8 cellular contexts compared by ENCODE assay signal in genomic region chr12:48183876-48184548, GRCh38.
A peak's percentile ranks its signal among the peaks of the same experiment; 100 is the strongest.
DNase-seq lines count a peak whose midpoint lies in the region.

No MANE protein-coding gene starts in this region.

- H3K27me3 Mint-ChIP-seq in activated naive CD4-positive, alpha-beta T cell treated with anti-CD3 and anti-CD28 coated beads, Interleukin-2, amount 10 ng/mL, durations not matched to agents 7 days and 5 days, result peaks cover 86% of the 10 kb centered on the region
- peaks cover 34% of the 10 kb centered on the region for H3K27me3 Mint-ChIP-seq in stimulated activated naive CD8-positive, alpha-beta T cell treated with anti-CD3 and anti-CD28 coated beads, Interleukin-15, Interleukin-2, amounts not matched to agents 100 ng/mL and 50 ng/mL, for 24 hours

- no peak overlapping the region for H3K27ac Mint-ChIP-seq in activated naive CD4-positive, alpha-beta T cell treated with anti-CD3 and anti-CD28 coated beads, Interleukin-2, amount 10 ng/mL, durations not matched to agents 7 days and 5 days
- H3K27ac Mint-ChIP-seq in stimulated activated naive CD8-positive, alpha-beta T cell treated with anti-CD3 and anti-CD28 coated beads, Interleukin-15, Interleukin-2, amounts not matched to agents 100 ng/mL and 50 ng/mL, for 24 hours, result no peak overlapping the region

- CTCF ChIA-PET in activated naive CD4-positive, alpha-beta T cell treated with anti-CD3 and anti-CD28 coated beads, Interleukin-2, amount 10 ng/mL, durations not matched to agents 7 days and 5 days (lab: Charles Lee), result interaction anchor here (1.6 to 4.6 kb wide), 3 partner anchors 15 to 298 kb away, joined by 5 to 40 read pairs (median 9); partner anchors contain the start of gene ASB8

- H3K9me3 ChIP-seq in iPS-18c (ENCODE audit: control insufficient read depth, insufficient read depth, low read length), result no peaks in the 10 kb centered on the region

- no peaks in the 10 kb centered on the region for H3K9me3 Mint-ChIP-seq in activated naive CD4-positive, alpha-beta T cell treated with anti-CD3 and anti-CD28 coated beads, Interleukin-2, amount 10 ng/mL, durations not matched to agents 7 days and 5 days
- no peaks in the 10 kb centered on the region for H3K9me3 Mint-ChIP-seq in stimulated activated naive CD8-positive, alpha-beta T cell treated with anti-CD3 and anti-CD28 coated beads, Interleukin-15, Interleukin-2, amounts not matched to agents 100 ng/mL and 50 ng/mL, for 24 hours

- H3K36me3 Mint-ChIP-seq in activated naive CD4-positive, alpha-beta T cell treated with anti-CD3 and anti-CD28 coated beads, Interleukin-2, amount 10 ng/mL, durations not matched to agents 7 days and 5 days, result no peaks in the 10 kb centered on the region
- H3K36me3 Mint-ChIP-seq in stimulated activated naive CD8-positive, alpha-beta T cell treated with anti-CD3 and anti-CD28 coated beads, Interleukin-15, Interleukin-2, amounts not matched to agents 100 ng/mL and 50 ng/mL, for 24 hours (ENCODE audit: low read depth), result no peaks in the 10 kb centered on the region

- H3K4me3 ChIP-seq in iPS-18c (ENCODE audit: insufficient read depth, low read depth, low read length), result peak overlapping the region; percentile 76

- peaks cover 22% of the 10 kb centered on the region for H3K4me1 Mint-ChIP-seq in activated naive CD4-positive, alpha-beta T cell treated with anti-CD3 and anti-CD28 coated beads, Interleukin-2, amount 10 ng/mL, durations not matched to agents 7 days and 5 days
- H3K4me1 Mint-ChIP-seq in stimulated activated naive CD8-positive, alpha-beta T cell treated with anti-CD3 and anti-CD28 coated beads, Interleukin-15, Interleukin-2, amounts not matched to agents 100 ng/mL and 50 ng/mL, for 24 hours (ENCODE audit: low read depth), result peaks cover 32% of the 10 kb centered on the region

- peak overlapping the region; percentile 89 for H3K4me3 Mint-ChIP-seq in activated naive CD4-positive, alpha-beta T cell treated with anti-CD3 and anti-CD28 coated beads, Interleukin-2, amount 10 ng/mL, durations not matched to agents 7 days and 5 days
- H3K4me3 Mint-ChIP-seq in stimulated activated naive CD8-positive, alpha-beta T cell treated with anti-CD3 and anti-CD28 coated beads, Interleukin-15, Interleukin-2, amounts not matched to agents 100 ng/mL and 50 ng/mL, for 24 hours, result peak overlapping the region; percentile 86

- DNase-seq in activated effector memory CD4-positive, alpha-beta T cell treated with anti-CD3 and anti-CD28 coated beads, Interleukin-2, amount 50 U/mL, for 16 hours, result peak; percentile 68
- no peak for DNase-seq in activated effector memory CD4-positive, alpha-beta T cell treated with Interleukin-2 at 50 U/mL for 16 hours
- DNase-seq in activated naive CD4-positive, alpha-beta T cell treated with anti-CD3 and anti-CD28 coated beads, Interleukin-2, amount 10 ng/mL, durations not matched to agents 7 days and 5 days, result peak; percentile 37
- DNase-seq in OCI-M1 (lab: John Stamatoyannopoulos, UW), result no peak
- DNase-seq in NCI-H2081 treated with DMSO at 0.1 percent for 48 hours (lab: John Stamatoyannopoulos, UW), result no peak
- DNase-seq in stimulated activated CD8-positive, alpha-beta memory T cell treated with anti-CD3 and anti-CD28 coated beads, Interleukin-4, amount 100 ng/mL, for 48 hours, result no peak

Comparison
In these comparisons a context has a peak if more than half of its experiments do, and no peak if none do; other contexts are left out.
1. DNase-seq: peak in activated effector memory CD4-positive, alpha-beta T cell treated with anti-CD3 and anti-CD28 coated beads, Interleukin-2, amount 50 U/mL, for 16 hours (single experiment) and activated naive CD4-positive, alpha-beta T cell treated with anti-CD3 and anti-CD28 coated beads, Interleukin-2, amount 10 ng/mL, durations not matched to agents 7 days and 5 days (single experiment); none in activated effector memory CD4-positive, alpha-beta T cell treated with Interleukin-2 at 50 U/mL for 16 hours (single experiment), OCI-M1 (single experiment), NCI-H2081 treated with DMSO at 0.1 percent for 48 hours (single experiment) and stimulated activated CD8-positive, alpha-beta memory T cell treated with anti-CD3 and anti-CD28 coated beads, Interleukin-4, amount 100 ng/mL, for 48 hours (single experiment).